8 cellular contexts compared by ENCODE assay signal in the genomic region with DNA sequence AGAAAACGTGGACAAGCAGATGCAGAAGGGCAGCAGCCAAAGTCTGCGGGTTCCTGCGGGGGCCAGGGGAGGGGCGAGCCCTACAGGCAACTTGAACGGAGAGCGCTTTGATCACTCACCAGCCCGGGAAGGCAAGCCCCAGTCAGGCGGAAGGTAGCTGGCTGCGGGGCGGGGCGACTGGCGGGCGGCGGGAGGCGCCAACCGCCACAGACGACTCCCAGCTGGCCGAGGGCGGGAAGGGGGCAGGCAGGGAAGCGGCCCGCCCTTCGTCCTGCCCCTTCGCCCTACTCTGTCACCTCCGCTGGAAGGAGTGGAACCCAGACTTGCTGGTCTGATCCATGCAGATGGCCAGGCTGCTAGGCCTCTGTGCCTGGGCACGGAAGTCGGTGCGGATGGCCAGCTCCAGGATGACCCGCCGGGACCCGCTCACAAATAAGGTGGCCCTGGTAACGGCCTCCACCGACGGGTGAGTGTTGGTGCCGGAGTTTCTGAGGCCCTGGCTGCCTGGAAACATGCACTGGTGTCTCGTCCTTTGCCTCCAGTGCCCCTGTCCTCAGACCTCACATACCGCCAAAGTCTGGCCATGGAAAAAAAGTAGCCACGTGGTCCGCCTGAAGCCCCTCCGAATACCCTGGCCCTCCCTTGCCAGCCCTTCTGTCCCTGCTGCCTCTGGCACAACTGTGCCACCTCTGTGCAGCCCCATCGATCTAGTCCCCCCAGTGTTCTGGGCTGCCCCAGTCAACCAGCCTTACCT. TPM values are rescaled to one million over a fixed set of nuclear protein-coding genes. Genes with fewer than 3 reads are reported as not detected.
DNase-seq lines count a peak whose midpoint lies in the region; ATAC-seq and TF ChIP-seq lines count a peak whose summit lies in the region.
"Not testable (repeated sequence)": the region's sequence is repeated elsewhere in the genome, so short reads cannot be mapped to it uniquely, and the experiment has no call there.

A gene (plus strand): TSS at position 320 of the 754 bp plus-strand sequence. CDS start 19 bp downstream, at position 339.

- H3K36me3 ChIP-seq in CD8-positive, alpha-beta T cell (ENCODE audit: insufficient read depth, low read length); OCI-LY7 (ENCODE audit: insufficient read depth, low read length): not testable (repeated sequence)

- not testable (repeated sequence) for H3K9me3 ChIP-seq in CD8-positive, alpha-beta T cell (ENCODE audit: low read length); OCI-LY7 (ENCODE audit: low read length)

- H3K9me2 ChIP-seq in OCI-LY7 (ENCODE audit: insufficient read depth, low read length): not testable (repeated sequence)

- H3K27ac Mint-ChIP-seq in CD8-positive, alpha-beta T cell: peak within 1 kb of the TSS; percentile 86
- not testable (repeated sequence) for H3K27ac Mint-ChIP-seq in endothelial cell (ENCODE audit: unreplicated experiment)

- H3K4me3 ChIP-seq in CD8-positive, alpha-beta T cell (ENCODE audit: low read depth, low read length): peak within 1 kb of the TSS; percentile 46
- peak within 1 kb of the TSS; percentile 70 for H3K4me3 ChIP-seq in OCI-LY7 (ENCODE audit: low read depth, low read length, poor library complexity, severe bottlenecking)

- H3K36me3 Mint-ChIP-seq in CD8-positive, alpha-beta T cell; endothelial cell (ENCODE audit: low read depth, unreplicated experiment): not testable (repeated sequence)

- H2AFZ ChIP-seq in OCI-LY7 (ENCODE audit: low read length): peak within 1 kb of the TSS; percentile 56; the same call in 1 of the 2 replicates

- not testable (repeated sequence) for BruUV-seq in OCI-LY7 (replicated peaks; lab: Mats Ljungman, UMichigan)

- peak within 1 kb of the TSS; percentile 82 for H3K4me3 Mint-ChIP-seq in CD8-positive, alpha-beta T cell
- peak within 1 kb of the TSS; percentile 65 for H3K4me3 Mint-ChIP-seq in endothelial cell (ENCODE audit: unreplicated experiment)

- intact Hi-C loops in CD8-positive, alpha-beta T cell (cut with DNase I, micrococcal nuclease): loop anchor here in 1 of 2 experiments (5.0 kb wide), 1 partner anchor 49 kb away; no protein-coding TSS in a partner anchor
- intact Hi-C loops in OCI-LY7 (cut with micrococcal nuclease; ENCODE audit: unreplicated experiment): not testable (repeated sequence)

- H3K4me2 ChIP-seq in OCI-LY7 (ENCODE audit: low read length): peak within 1 kb of the TSS; percentile 75

- H3K4me1 Mint-ChIP-seq in CD8-positive, alpha-beta T cell (ENCODE audit: low read depth): peaks cover 18% of the 10 kb centered on the region
- peaks cover 12% of the 10 kb centered on the region for H3K4me1 Mint-ChIP-seq in endothelial cell (ENCODE audit: unreplicated experiment)

- not testable (repeated sequence) for H3K79me2 ChIP-seq in OCI-LY7 (ENCODE audit: insufficient read depth, low read depth, low read length)

- TF ChIP-seq CTCF in CD8-positive, alpha-beta T cell (IDR thresholded peaks at IDR 0.05); OCI-LY7 (conservative IDR thresholded peaks at IDR 0.05; ENCODE audit: low read length); endothelial cell (IDR thresholded peaks at IDR 0.05; ENCODE audit: unreplicated experiment): not testable (repeated sequence)

- not testable (repeated sequence) for H3K9me3 Mint-ChIP-seq in CD8-positive, alpha-beta T cell; endothelial cell (ENCODE audit: unreplicated experiment)

- CTCF ChIA-PET in CD8-positive, alpha-beta T cell (lab: Charles Lee): interaction anchor here (0.7 kb wide), 1 partner anchor 521 kb away, joined by 3 read pairs; no protein-coding TSS in a partner anchor
- CTCF ChIA-PET in OCI-LY7 (lab: Charles Lee; ENCODE audit: unreplicated experiment): interaction anchor here (0.7 kb wide), 1 partner anchor 11 kb away, joined by 3 read pairs; no protein-coding TSS in a partner anchor

- not testable (repeated sequence) for H4K20me1 ChIP-seq in OCI-LY7 (ENCODE audit: insufficient read depth, low read length)

- peak; percentile 34 to 79 (median 68) for DNase-seq in CD8-positive, alpha-beta T cell
- DNase-seq in OCI-LY7 (ENCODE audit: low spot score) (peak; percentile 79), activated T-cell treated with anti-CD3 and anti-CD28 coated beads for 1 hour (ENCODE audit: low read depth) (peak; percentile 57), endothelial cell (ENCODE audit: low spot score) (peak; percentile 77), mesenteric fat pad (ENCODE audit: low spot score) (peak; percentile 94)
- peak; percentile 73 to 83 (median 76) for DNase-seq in stimulated activated CD4-positive, alpha-beta T cell treated with anti-CD3 and anti-CD28 coated beads, TNF-alpha, amount 100 ng/mL, for 48 hours (ENCODE audit: low read depth in 3 of 3)

- not testable (repeated sequence) for H3K27me3 Mint-ChIP-seq in CD8-positive, alpha-beta T cell (ENCODE audit: low read depth); endothelial cell (ENCODE audit: unreplicated experiment)

- not testable (repeated sequence) for H3K27ac ChIP-seq in CD8-positive, alpha-beta T cell (ENCODE audit: low read depth, low read length)
- peak within 1 kb of the TSS; percentile 43 for H3K27ac ChIP-seq in OCI-LY7 (ENCODE audit: low read depth, low read length, poor library complexity, severe bottlenecking)

- ATAC-seq in CD8-positive, alpha-beta T cell: peak; percentile 94
- peak; percentile 88 for ATAC-seq in GM19397 (IDR thresholded peaks at IDR 0.05; ENCODE audit: unreplicated experiment)
- peak; percentile 98 for ATAC-seq in HG03432 (IDR thresholded peaks at IDR 0.05; ENCODE audit: unreplicated experiment)

- H3K27me3 ChIP-seq in CD8-positive, alpha-beta T cell (ENCODE audit: insufficient read depth, low read length): not testable (repeated sequence)

- H3K4me1 ChIP-seq in CD8-positive, alpha-beta T cell (ENCODE audit: insufficient read depth, low read length): not testable (repeated sequence)
- peaks cover 17% of the 10 kb centered on the region for H3K4me1 ChIP-seq in OCI-LY7 (ENCODE audit: insufficient read depth, low read length, poor library complexity, severe bottlenecking)

- POLR2A ChIA-PET in CD8-positive, alpha-beta T cell (lab: Charles Lee): not testable (repeated sequence)
- POLR2A ChIA-PET in OCI-LY7 (lab: Charles Lee): interaction anchor here (0.6 to 0.9 kb wide), 2 partner anchors 120 to 281 kb away, joined by 3 read pairs; no protein-coding TSS in a partner anchor

RNA-seq across cellular contexts. Expression of the gene that starts here (rescaled TPM):
- 1 to 10 TPM; 7.6 to 8.1 TPM for total RNA-seq in CD8-positive, alpha-beta T cell
- total RNA-seq in OCI-LY7 (2014; rRNA removed; shearing (Covaris generic)): 12.9 and 24.2 TPM in 2 replicates
- total RNA-seq in OCI-LY7 (2022): 18.6 and 18.8 TPM in 2 replicates
- 19.2 TPM for total RNA-seq in endothelial cell (ENCODE audit: unreplicated experiment)
- total RNA-seq in mesenteric fat pad: 18.9 TPM
